In the genomic region with DNA sequence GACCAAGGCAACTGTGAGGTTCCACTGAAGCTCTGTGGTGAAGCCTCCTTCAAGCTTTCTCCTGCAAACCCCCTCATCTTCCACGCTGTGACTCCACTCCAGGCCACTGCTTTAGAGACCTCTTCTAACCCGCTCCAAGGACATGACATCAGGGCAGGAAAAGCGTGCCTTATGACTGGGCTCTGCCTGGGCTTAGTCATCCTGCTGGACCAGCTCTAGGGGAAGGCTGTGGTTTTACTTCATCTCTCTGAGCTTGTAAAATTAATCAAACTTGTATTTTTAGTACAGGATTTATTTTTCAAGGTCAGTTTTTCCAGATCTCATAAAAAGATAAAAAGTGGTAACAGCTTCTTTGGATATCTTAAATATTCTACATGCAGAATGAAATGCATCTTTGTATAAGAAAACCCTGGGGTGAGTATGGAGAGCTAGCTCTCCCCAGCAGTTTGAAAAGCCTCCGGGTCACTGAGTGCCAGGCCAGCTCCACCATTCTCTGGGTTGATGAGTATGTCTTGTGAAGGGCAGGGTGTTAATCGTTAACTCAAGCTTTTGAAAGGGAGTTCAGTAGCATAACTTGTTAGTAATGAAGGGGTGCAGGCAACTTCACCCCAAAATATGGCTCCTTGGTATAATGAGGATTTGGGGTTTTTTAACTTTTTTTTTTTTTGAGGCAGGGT, we compare ENCODE assay signal across 16 cellular contexts. TPM values are rescaled to one million over a fixed set of nuclear protein-coding genes. Genes with fewer than 3 reads are reported as not detected.
DNase-seq lines count a peak whose midpoint lies in the region; ATAC-seq, FAIRE-seq and TF ChIP-seq lines count a peak whose summit lies in the region.
"Had no signal": no experiment of that assay in that cellular context is flagged by ENCODE, and none has a peak within 500 bp of the region (broad histone marks: within the 10 kb centered on the region; RNA-seq: fewer than 3 reads in every experiment).

No MANE protein-coding gene starts in this region.

- intact Hi-C loops in body of pancreas (cut with DNase I): no loop called here

- no peaks in the 10 kb centered on the region for H3K9me3 Mint-ChIP-seq in immature natural killer cell
- H3K9me3 Mint-ChIP-seq: activated CD4-positive, alpha-beta T cell treated with anti-CD3 and anti-CD28 coated beads, Interleukin-2, amount 10 ng/mL, durations not matched to agents 24 days and 14 days; H9 had no signal

- no peak overlapping the region for H3K27ac ChIP-seq in body of pancreas
- H3K27ac ChIP-seq: cardiac muscle cell had no signal

- DNase-seq in A172 (ENCODE audit: low spot score) (peak; percentile 99), HTR-8/SVneo (ENCODE audit: insufficient read length, low spot score) (peak; percentile 81), body of pancreas (peak in 1 of 4 donors; percentile 7), kidney glomerular epithelial cell (lab: John Stamatoyannopoulos, UW) (peak; percentile 86), GM13976 (ENCODE audit: low spot score) (no peak), inferior parietal cortex (ENCODE audit: extremely low spot score) (no peak), immature natural killer cell (no peak)
- DNase-seq: activated CD4-positive, alpha-beta T cell treated with anti-CD3 and anti-CD28 coated beads, Interleukin-2, amount 10 ng/mL, durations not matched to agents 24 days and 14 days; BE2C; H9; left ventricle myocardium superior; NCI-H748 treated with DMSO at 0.1 percent for 48 hours had no signal

- TF ChIP-seq CTCF in body of pancreas (IDR thresholded peaks at IDR 0.05) (no peak), GM13976 (IDR thresholded peaks at IDR 0.05; ENCODE audit: borderline replicate concordance, control extremely low read depth, extremely low read depth, insufficient read depth, missing control alignments) (no peak)

- no peaks in the 10 kb centered on the region for H3K36me3 ChIP-seq in body of pancreas (replicated peaks in 1 of 2; ENCODE audit: insufficient read depth in 1 of 2, low read depth in 2 of 2)
- H3K36me3 ChIP-seq: BE2C, cardiac muscle cell had no signal

- FAIRE-seq in HTR-8/SVneo (lab: Jason Lieb, UNC): peak; percentile 48
- FAIRE-seq: GM18507 had no signal

- no peak overlapping the region for H3K27ac Mint-ChIP-seq in immature natural killer cell
- H3K27ac Mint-ChIP-seq: activated CD4-positive, alpha-beta T cell treated with anti-CD3 and anti-CD28 coated beads, Interleukin-2, amount 10 ng/mL, durations not matched to agents 24 days and 14 days; H9 had no signal

- no peaks in the 10 kb centered on the region for H3K27me3 ChIP-seq in body of pancreas
- H3K27me3 ChIP-seq: BE2C, cardiac muscle cell had no signal

- H3K4me3 Mint-ChIP-seq in immature natural killer cell: no peak overlapping the region
- H3K4me3 Mint-ChIP-seq: activated CD4-positive, alpha-beta T cell treated with anti-CD3 and anti-CD28 coated beads, Interleukin-2, amount 10 ng/mL, durations not matched to agents 24 days and 14 days; H9 had no signal

- no peaks in the 10 kb centered on the region for H3K36me3 Mint-ChIP-seq in immature natural killer cell

- ATAC-seq in body of pancreas: peak; percentile 35
- ATAC-seq in GM18505 (IDR thresholded peaks at IDR 0.05; ENCODE audit: unreplicated experiment): no peak
- ATAC-seq: left ventricle myocardium superior had no signal

- 38 to 55% methylated on average over 5 of the region's 5 CpGs for WGBS in body of pancreas, 2 donors

- H3K27me3 Mint-ChIP-seq in immature natural killer cell (ENCODE audit: low read depth in 3 of 3): peaks cover 2 to 3% (median 3%) of the 10 kb centered on the region in 3 donors
- H3K27me3 Mint-ChIP-seq: activated CD4-positive, alpha-beta T cell treated with anti-CD3 and anti-CD28 coated beads, Interleukin-2, amount 10 ng/mL, durations not matched to agents 24 days and 14 days had no signal

- H3K4me1 Mint-ChIP-seq in immature natural killer cell: peaks cover 0 to 5% of the 10 kb centered on the region in 2 donors

- TF ChIP-seq POLR2A in body of pancreas (IDR thresholded peaks at IDR 0.05) (no peak), GM18505 (IDR thresholded peaks at IDR 0.05; ENCODE audit: borderline replicate concordance, extremely low read depth, insufficient read depth, insufficient read length) (no peak)

- no peak overlapping the region for H3K4me3 ChIP-seq in body of pancreas
- H3K4me3 ChIP-seq: cardiac muscle cell, skin epidermis had no signal

- peaks cover 8% of the 10 kb centered on the region for H3K4me1 ChIP-seq in body of pancreas
- H3K4me1 ChIP-seq: BE2C had no signal

- H3K9me3 ChIP-seq in body of pancreas: no peaks in the 10 kb centered on the region
- H3K9me3 ChIP-seq: BE2C had no signal

- in situ Hi-C loops in GM13976 (cut with MboI; ENCODE audit: low sequenced_read_pairs, unreplicated experiment): no loop called here

RNA-seq across cellular contexts. Expression of gene YPEL5, which starts 33.1 kb away (rescaled TPM):
- total RNA-seq in A172 (2014; rRNA removed; shearing (Covaris generic)): 91.4 and 112 TPM in 2 replicates
- total RNA-seq in body of pancreas: 10 to 100 TPM; 29.3 to 36.6 TPM
- polyA plus RNA-seq in immature natural killer cell: 100 to 1,000 TPM; 110 to 163 (median 141) TPM

Comparison
In these comparisons a context has a peak if more than half of its experiments do, and no peak if none do; other contexts are left out.
1. DNase-seq: peak in A172 (single experiment), HTR-8/SVneo (single experiment) and kidney glomerular epithelial cell (single experiment); none in GM13976 (single experiment), inferior parietal cortex (single experiment) and immature natural killer cell (0 of 3).